11 cellular contexts compared by ENCODE assay signal in genomic region chr11:83161610-83162199, GRCh38. TPM values are rescaled to one million over a fixed set of nuclear protein-coding genes. Genes with fewer than 3 reads are reported as not detected.
DNase-seq lines count a peak whose midpoint lies in the region; ATAC-seq and TF ChIP-seq lines count a peak whose summit lies in the region.
"Had no signal": no experiment of that assay in that cellular context is flagged by ENCODE, and none has a peak within 500 bp of the region (broad histone marks: within the 10 kb centered on the region; RNA-seq: fewer than 3 reads in every experiment).

No MANE protein-coding gene starts in this region.

- no peaks in the 10 kb centered on the region for H3K27me3 ChIP-seq in spleen (replicated peaks in 1 of 7)
- no peaks in the 10 kb centered on the region for H3K27me3 ChIP-seq in H7 (ENCODE audit: control insufficient read depth, insufficient read depth, low read length)

- H3K4me3 ChIP-seq in epithelial cell of proximal tubule (ENCODE audit: low read depth, low read length): peak overlapping the region; percentile 5
- H3K4me3 ChIP-seq in spleen: peak overlapping the region in 2 of 8 donors; percentile 0 to 90
- no peak overlapping the region for H3K4me3 ChIP-seq in H7 (ENCODE audit: insufficient read depth, low read depth, low read length)

- TF ChIP-seq CTCF in epithelial cell of proximal tubule (conservative IDR thresholded peaks at IDR 0.05; ENCODE audit: low read depth, low read length): no peak
- TF ChIP-seq CTCF in spleen (IDR thresholded peaks at IDR 0.05 in 8 of 11, conservative IDR thresholded peaks at IDR 0.05 in 3 of 11): no peak

- no peaks in the 10 kb centered on the region for H3K27me3 Mint-ChIP-seq in activated CD4-positive, alpha-beta T cell treated with anti-CD3 and anti-CD28 coated beads for 36 hours
- H3K27me3 Mint-ChIP-seq in T-helper 17 cell: no peaks in the 10 kb centered on the region

- H3K36me3 ChIP-seq in spleen (peaks cover 3 to 51% (median 26%) of the 10 kb centered on the region in 6 donors), H7 (replicated peaks; ENCODE audit: control insufficient read depth, insufficient read depth, low read length) (peaks cover 3% of the 10 kb centered on the region)

- H3K9me3 ChIP-seq in T-helper 17 cell (ENCODE audit: control insufficient read depth, low read length, poor library complexity, severe bottlenecking) (peaks cover 3% of the 10 kb centered on the region), spleen (no peaks in the 10 kb centered on the region)

- H3K4me3 Mint-ChIP-seq in activated CD4-positive, alpha-beta T cell treated with anti-CD3 and anti-CD28 coated beads for 36 hours: peak overlapping the region; percentile 48
- H3K4me3 Mint-ChIP-seq in T-helper 17 cell: peak overlapping the region; percentile 75

- peaks cover 39 to 76% (median 61%) of the 10 kb centered on the region in 6 donors for H3K4me1 ChIP-seq in spleen

- H3K9me3 Mint-ChIP-seq in activated CD4-positive, alpha-beta T cell treated with anti-CD3 and anti-CD28 coated beads for 36 hours (ENCODE audit: low read depth): no peaks in the 10 kb centered on the region

- peak overlapping the region in 6 of 8 donors; percentile 37 to 100 (median 100) for H3K27ac ChIP-seq in spleen

- ATAC-seq in activated CD4-positive, alpha-beta T cell treated with anti-CD3 and anti-CD28 coated beads for 36 hours: no peak
- ATAC-seq in T-helper 17 cell (no peak), HG02840 (IDR thresholded peaks at IDR 0.05; ENCODE audit: low FRiP score, unreplicated experiment) (no peak), GM21737 (IDR thresholded peaks at IDR 0.05; ENCODE audit: unreplicated experiment) (no peak)

- CTCF ChIA-PET in activated CD4-positive, alpha-beta T cell treated with anti-CD3 and anti-CD28 coated beads for 36 hours (lab: Charles Lee): no interaction called here

- POLR2A ChIA-PET in activated CD4-positive, alpha-beta T cell treated with anti-CD3 and anti-CD28 coated beads for 36 hours (lab: Charles Lee): no interaction called here

- intact Hi-C loops in activated CD4-positive, alpha-beta T cell treated with anti-CD3 and anti-CD28 coated beads for 36 hours (cut with DNase I, micrococcal nuclease): no loop called here
- intact Hi-C loops in spleen (cut with DNase I; ENCODE audit: low total_unique reads): no loop called here

- no peak for TF ChIP-seq POLR2A in spleen (IDR thresholded peaks at IDR 0.05)

- H3K27ac Mint-ChIP-seq in activated CD4-positive, alpha-beta T cell treated with anti-CD3 and anti-CD28 coated beads for 36 hours: peak overlapping the region; percentile 80
- peak overlapping the region; percentile 99 for H3K27ac Mint-ChIP-seq in T-helper 17 cell

- 40 to 78% (median 58%) methylated on average over 1 of the region's 1 CpG for WGBS in spleen, 5 donors

- H3K4me1 Mint-ChIP-seq in activated CD4-positive, alpha-beta T cell treated with anti-CD3 and anti-CD28 coated beads for 36 hours: peaks cover 51% of the 10 kb centered on the region
- H3K4me1 Mint-ChIP-seq in T-helper 17 cell: peaks cover 46% of the 10 kb centered on the region

- DNase-seq in activated CD4-positive, alpha-beta T cell treated with anti-CD3 and anti-CD28 coated beads for 36 hours: no peak
- no peak for DNase-seq in activated CD4-positive, alpha-beta T cell treated with anti-CD3 and anti-CD28 coated beads, Interleukin-2, amount 50 U/mL, for 1 hour
- no peak for DNase-seq in T-helper 17 cell
- DNase-seq in epithelial cell of proximal tubule (ENCODE audit: low read depth): no peak
- no peak for DNase-seq in spleen
- no peak for DNase-seq in H7
- DNase-seq: head of caudate nucleus; NCI-H1048; stimulated activated CD4-positive, alpha-beta T cell treated with anti-CD3 and anti-CD28 coated beads, Interleukin-4, amount 100 ng/mL, for 4 hours had no signal

- peaks cover 75% of the 10 kb centered on the region for H3K36me3 Mint-ChIP-seq in activated CD4-positive, alpha-beta T cell treated with anti-CD3 and anti-CD28 coated beads for 36 hours (ENCODE audit: low read depth)
- H3K36me3 Mint-ChIP-seq in T-helper 17 cell (ENCODE audit: low read depth): peaks cover 17% of the 10 kb centered on the region

RNA-seq across cellular contexts. Expression of gene PCF11, which starts 4.8 kb away (rescaled TPM):
- 10 to 100 TPM; 55.3 to 70.8 TPM for total RNA-seq in activated CD4-positive, alpha-beta T cell treated with anti-CD3 and anti-CD28 coated beads for 36 hours
- total RNA-seq in T-helper 17 cell: 100 to 1,000 TPM; 152 to 153 TPM
- 14.3 and 34.2 TPM in 2 replicates for total RNA-seq in epithelial cell of proximal tubule
- total RNA-seq in spleen: 100 to 1,000 TPM in 2 of 7 donors, 10 to 100 TPM in 5; 80.0 to 120 (median 96.8) TPM
- polyA plus RNA-seq in spleen: 10 to 100 TPM; 34.4 to 38.4 (median 36.5) TPM
- total RNA-seq in H7 (2014; rRNA removed; shearing (Covaris generic)): 25.4 and 29.9 TPM in 2 replicates

RNA-seq across cellular contexts. Expression of gene ANKRD42, which starts 31.8 kb away (rescaled TPM):
- total RNA-seq in activated CD4-positive, alpha-beta T cell treated with anti-CD3 and anti-CD28 coated beads for 36 hours: 1 to 10 TPM; 3.1 to 4.9 TPM
- 10 to 100 TPM in 1 of 2 donors, 1 to 10 TPM in 1; 7.5 to 10.3 TPM for total RNA-seq in T-helper 17 cell
- total RNA-seq in epithelial cell of proximal tubule: 5.3 and 7.0 TPM in 2 replicates
- total RNA-seq in spleen: 1 to 10 TPM; 5.9 to 8.6 (median 7.3) TPM
- 1 to 10 TPM; 2.8 to 4.5 (median 3.2) TPM for polyA plus RNA-seq in spleen
- 3.3 and 5.5 TPM in 2 replicates for total RNA-seq in H7 (2014; rRNA removed; shearing (Covaris generic))
